3 cellular contexts compared by ENCODE assay signal in genomic region chr1:164630626-164631396, GRCh38.
TF ChIP-seq lines count a peak whose summit lies in the region.

No MANE protein-coding gene starts in this region.

TF ChIP-seq in A549, 52 proteins besides CTCF, POLR2A, EP300 and RAD21 (continued from another document):
- TF ChIP-seq EHMT2 (IDR thresholded peaks at IDR 0.05; ENCODE audit: low read depth) (no peak), HES2 (IDR thresholded peaks at IDR 0.05) (no peak), USF2 (IDR thresholded peaks at IDR 0.05) (no peak), MAX (IDR thresholded peaks at IDR 0.05) (0 out of 2 replicates have a peak, but pooled peaks have one; percentile 11), CEBPB (IDR thresholded peaks at IDR 0.05) (peak; percentile 37 to 79; a peak in 3 of 4 replicates), TP53 (CRISPR knock-in tag; IDR thresholded peaks at IDR 0.05) (no peak), HOXA7 (CRISPR knock-in tag; IDR thresholded peaks at IDR 0.05) (no peak), MAZ (IDR thresholded peaks at IDR 0.05; ENCODE audit: borderline replicate concordance, low read depth, low read length) (no peak)

TF ChIP-seq in HEK293, 187 proteins besides CTCF, POLR2A, EP300 and RAD21 (continued from another document and continues in another):
- TF ChIP-seq OSR2 (tag by site-specific recombination; IDR thresholded peaks at IDR 0.05): peak; percentile 28; the same call in 1 of the 2 replicates
- no peak for TF ChIP-seq MZF1 (tag by site-specific recombination; IDR thresholded peaks at IDR 0.05; ENCODE audit: borderline replicate concordance)
- TF ChIP-seq PRDM6 (tag by site-specific recombination; IDR thresholded peaks at IDR 0.05): 0 out of 2 replicates have a peak, but pooled peaks have one; percentile 8
- no peak for TF ChIP-seq ZSCAN30 (tag by site-specific recombination; IDR thresholded peaks at IDR 0.05)
- TF ChIP-seq ZNF366 (tag by site-specific recombination; conservative IDR thresholded peaks at IDR 0.05): no peak
- TF ChIP-seq SCRT1 (tag by site-specific recombination; IDR thresholded peaks at IDR 0.05; ENCODE audit: borderline replicate concordance): no peak
- TF ChIP-seq RBAK (tag by site-specific recombination; IDR thresholded peaks at IDR 0.05): no peak
- no peak for TF ChIP-seq ZNF560 (tag by site-specific recombination; IDR thresholded peaks at IDR 0.05; ENCODE audit: borderline replicate concordance)
- no peak for TF ChIP-seq ZBTB8A (tag by site-specific recombination; IDR thresholded peaks at IDR 0.05)
- no peak for TF ChIP-seq ZNF518A (tag by site-specific recombination; conservative IDR thresholded peaks at IDR 0.05; ENCODE audit: low read depth)
- TF ChIP-seq ZNF426 (tag by site-specific recombination; IDR thresholded peaks at IDR 0.05): no peak
- TF ChIP-seq ZBTB44 (tag by site-specific recombination; IDR thresholded peaks at IDR 0.05): no peak
- TF ChIP-seq ZNF610 (tag by site-specific recombination; IDR thresholded peaks at IDR 0.05; ENCODE audit: borderline replicate concordance): no peak
- no peak for TF ChIP-seq ZNF175 (tag by site-specific recombination; IDR thresholded peaks at IDR 0.05)
- TF ChIP-seq KLF10 (tag by site-specific recombination; IDR thresholded peaks at IDR 0.05): no peak
- no peak for TF ChIP-seq ZNF561 (tag by site-specific recombination; IDR thresholded peaks at IDR 0.05; ENCODE audit: borderline replicate concordance)
- TF ChIP-seq INSM2 (tag by site-specific recombination; IDR thresholded peaks at IDR 0.05): no peak

TF ChIP-seq in H1, 55 proteins besides CTCF, POLR2A, EP300 and RAD21 (continued from another document):
- TF ChIP-seq USF2 (IDR thresholded peaks at IDR 0.05; ENCODE audit: low read length) (no peak), KDM4A (IDR thresholded peaks at IDR 0.05; ENCODE audit: low read depth, low read length, severe bottlenecking) (no peak), CHD2 (IDR thresholded peaks at IDR 0.05; ENCODE audit: low read length) (no peak), SIN3A (conservative IDR thresholded peaks at IDR 0.05 in 1 of 2, IDR thresholded peaks at IDR 0.05 in 1 of 2; ENCODE audit: low read depth in 1 of 2, low read length in 2 of 2) (no peak), SIX5 (IDR thresholded peaks at IDR 0.05; ENCODE audit: low read depth, low read length) (no peak)
